1 cellular context compared by ENCODE assay signal in the genomic region with DNA sequence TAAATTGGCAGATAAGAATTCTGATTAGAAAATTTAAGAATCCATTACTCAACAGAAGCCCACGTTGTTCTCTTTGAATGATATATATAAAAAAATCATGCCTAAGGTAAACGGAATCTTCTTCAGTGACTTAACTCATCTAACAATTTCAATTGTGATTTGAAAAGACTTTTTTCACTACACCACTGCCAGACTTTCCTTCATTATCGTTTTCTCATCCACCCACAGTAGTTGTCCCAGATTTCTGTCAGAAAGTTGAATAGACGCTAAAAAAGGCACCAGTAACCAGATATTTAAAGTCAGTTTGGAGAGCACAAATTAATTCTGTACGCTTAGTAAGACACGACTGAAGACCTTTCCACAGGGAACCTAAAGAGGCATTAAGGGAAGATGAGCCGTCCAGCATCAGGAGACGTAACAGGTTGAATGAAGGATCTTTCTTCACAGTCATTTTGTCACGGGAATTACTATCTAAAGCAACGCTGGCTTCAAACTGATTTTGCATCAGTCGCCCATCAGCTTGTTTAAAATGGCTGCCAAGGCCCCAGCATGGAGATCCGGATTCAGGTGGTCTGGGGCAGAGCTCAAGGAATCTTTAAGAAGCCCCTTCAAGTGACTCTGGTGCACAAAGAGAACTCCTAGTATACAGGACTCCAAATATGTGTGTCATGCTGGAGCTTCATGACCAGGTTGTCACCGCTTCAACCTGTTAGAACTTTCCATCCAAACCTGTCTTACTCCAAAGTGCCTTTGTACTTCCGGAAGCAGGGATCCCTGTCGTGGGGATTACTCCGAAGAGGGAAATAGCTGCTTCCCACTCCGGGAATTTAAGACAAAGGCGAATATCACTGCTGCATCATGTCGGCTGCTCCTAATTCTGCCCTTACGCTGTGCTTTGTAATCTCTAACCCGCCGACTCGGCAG.
TF ChIP-seq lines count a peak whose summit lies in the region.

No MANE protein-coding gene starts in this region.

TF ChIP-seq in K562, 482 proteins besides CTCF, POLR2A, EP300 and RAD21 (continued from another document and continues in another):
- TF ChIP-seq, protein P1, sequence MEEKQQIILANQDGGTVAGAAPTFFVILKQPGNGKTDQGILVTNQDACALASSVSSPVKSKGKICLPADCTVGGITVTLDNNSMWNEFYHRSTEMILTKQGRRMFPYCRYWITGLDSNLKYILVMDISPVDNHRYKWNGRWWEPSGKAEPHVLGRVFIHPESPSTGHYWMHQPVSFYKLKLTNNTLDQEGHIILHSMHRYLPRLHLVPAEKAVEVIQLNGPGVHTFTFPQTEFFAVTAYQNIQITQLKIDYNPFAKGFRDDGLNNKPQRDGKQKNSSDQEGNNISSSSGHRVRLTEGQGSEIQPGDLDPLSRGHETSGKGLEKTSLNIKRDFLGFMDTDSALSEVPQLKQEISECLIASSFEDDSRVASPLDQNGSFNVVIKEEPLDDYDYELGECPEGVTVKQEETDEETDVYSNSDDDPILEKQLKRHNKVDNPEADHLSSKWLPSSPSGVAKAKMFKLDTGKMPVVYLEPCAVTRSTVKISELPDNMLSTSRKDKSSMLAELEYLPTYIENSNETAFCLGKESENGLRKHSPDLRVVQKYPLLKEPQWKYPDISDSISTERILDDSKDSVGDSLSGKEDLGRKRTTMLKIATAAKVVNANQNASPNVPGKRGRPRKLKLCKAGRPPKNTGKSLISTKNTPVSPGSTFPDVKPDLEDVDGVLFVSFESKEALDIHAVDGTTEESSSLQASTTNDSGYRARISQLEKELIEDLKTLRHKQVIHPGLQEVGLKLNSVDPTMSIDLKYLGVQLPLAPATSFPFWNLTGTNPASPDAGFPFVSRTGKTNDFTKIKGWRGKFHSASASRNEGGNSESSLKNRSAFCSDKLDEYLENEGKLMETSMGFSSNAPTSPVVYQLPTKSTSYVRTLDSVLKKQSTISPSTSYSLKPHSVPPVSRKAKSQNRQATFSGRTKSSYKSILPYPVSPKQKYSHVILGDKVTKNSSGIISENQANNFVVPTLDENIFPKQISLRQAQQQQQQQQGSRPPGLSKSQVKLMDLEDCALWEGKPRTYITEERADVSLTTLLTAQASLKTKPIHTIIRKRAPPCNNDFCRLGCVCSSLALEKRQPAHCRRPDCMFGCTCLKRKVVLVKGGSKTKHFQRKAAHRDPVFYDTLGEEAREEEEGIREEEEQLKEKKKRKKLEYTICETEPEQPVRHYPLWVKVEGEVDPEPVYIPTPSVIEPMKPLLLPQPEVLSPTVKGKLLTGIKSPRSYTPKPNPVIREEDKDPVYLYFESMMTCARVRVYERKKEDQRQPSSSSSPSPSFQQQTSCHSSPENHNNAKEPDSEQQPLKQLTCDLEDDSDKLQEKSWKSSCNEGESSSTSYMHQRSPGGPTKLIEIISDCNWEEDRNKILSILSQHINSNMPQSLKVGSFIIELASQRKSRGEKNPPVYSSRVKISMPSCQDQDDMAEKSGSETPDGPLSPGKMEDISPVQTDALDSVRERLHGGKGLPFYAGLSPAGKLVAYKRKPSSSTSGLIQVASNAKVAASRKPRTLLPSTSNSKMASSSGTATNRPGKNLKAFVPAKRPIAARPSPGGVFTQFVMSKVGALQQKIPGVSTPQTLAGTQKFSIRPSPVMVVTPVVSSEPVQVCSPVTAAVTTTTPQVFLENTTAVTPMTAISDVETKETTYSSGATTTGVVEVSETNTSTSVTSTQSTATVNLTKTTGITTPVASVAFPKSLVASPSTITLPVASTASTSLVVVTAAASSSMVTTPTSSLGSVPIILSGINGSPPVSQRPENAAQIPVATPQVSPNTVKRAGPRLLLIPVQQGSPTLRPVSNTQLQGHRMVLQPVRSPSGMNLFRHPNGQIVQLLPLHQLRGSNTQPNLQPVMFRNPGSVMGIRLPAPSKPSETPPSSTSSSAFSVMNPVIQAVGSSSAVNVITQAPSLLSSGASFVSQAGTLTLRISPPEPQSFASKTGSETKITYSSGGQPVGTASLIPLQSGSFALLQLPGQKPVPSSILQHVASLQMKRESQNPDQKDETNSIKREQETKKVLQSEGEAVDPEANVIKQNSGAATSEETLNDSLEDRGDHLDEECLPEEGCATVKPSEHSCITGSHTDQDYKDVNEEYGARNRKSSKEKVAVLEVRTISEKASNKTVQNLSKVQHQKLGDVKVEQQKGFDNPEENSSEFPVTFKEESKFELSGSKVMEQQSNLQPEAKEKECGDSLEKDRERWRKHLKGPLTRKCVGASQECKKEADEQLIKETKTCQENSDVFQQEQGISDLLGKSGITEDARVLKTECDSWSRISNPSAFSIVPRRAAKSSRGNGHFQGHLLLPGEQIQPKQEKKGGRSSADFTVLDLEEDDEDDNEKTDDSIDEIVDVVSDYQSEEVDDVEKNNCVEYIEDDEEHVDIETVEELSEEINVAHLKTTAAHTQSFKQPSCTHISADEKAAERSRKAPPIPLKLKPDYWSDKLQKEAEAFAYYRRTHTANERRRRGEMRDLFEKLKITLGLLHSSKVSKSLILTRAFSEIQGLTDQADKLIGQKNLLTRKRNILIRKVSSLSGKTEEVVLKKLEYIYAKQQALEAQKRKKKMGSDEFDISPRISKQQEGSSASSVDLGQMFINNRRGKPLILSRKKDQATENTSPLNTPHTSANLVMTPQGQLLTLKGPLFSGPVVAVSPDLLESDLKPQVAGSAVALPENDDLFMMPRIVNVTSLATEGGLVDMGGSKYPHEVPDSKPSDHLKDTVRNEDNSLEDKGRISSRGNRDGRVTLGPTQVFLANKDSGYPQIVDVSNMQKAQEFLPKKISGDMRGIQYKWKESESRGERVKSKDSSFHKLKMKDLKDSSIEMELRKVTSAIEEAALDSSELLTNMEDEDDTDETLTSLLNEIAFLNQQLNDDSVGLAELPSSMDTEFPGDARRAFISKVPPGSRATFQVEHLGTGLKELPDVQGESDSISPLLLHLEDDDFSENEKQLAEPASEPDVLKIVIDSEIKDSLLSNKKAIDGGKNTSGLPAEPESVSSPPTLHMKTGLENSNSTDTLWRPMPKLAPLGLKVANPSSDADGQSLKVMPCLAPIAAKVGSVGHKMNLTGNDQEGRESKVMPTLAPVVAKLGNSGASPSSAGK (IDR thresholded peaks at IDR 0.05), result peak; percentile 59
- TF ChIP-seq TFAM (CRISPR knock-in tag; conservative IDR thresholded peaks at IDR 0.05) (no peak), HMG20B (CRISPR knock-in tag; IDR thresholded peaks at IDR 0.05) (0 out of 2 replicates have a peak, but pooled peaks have one; percentile 31), CTBP1 (IDR thresholded peaks at IDR 0.05; ENCODE audit: borderline replicate concordance) (0 out of 2 replicates have a peak, but pooled peaks have one; percentile 18), ZNF766 (CRISPR knock-in tag; conservative IDR thresholded peaks at IDR 0.05) (no peak), ATF1 (CRISPR knock-in tag; IDR thresholded peaks at IDR 0.05) (no peak), ATF1 (tag; IDR thresholded peaks at IDR 0.05) (no peak; the same call in 1 of the 2 replicates), GATAD2B (IDR thresholded peaks at IDR 0.05; ENCODE audit: borderline replicate concordance) (no peak), PPARD (CRISPR knock-in tag; IDR thresholded peaks at IDR 0.05) (no peak), ZNF354B (CRISPR knock-in tag; IDR thresholded peaks at IDR 0.05) (no peak), ARID1B (IDR thresholded peaks at IDR 0.05) (no peak), SMAD3 (CRISPR knock-in tag; conservative IDR thresholded peaks at IDR 0.05) (no peak), ZNF79 (CRISPR knock-in tag; IDR thresholded peaks at IDR 0.05; ENCODE audit: low read depth) (no peak), RBM22 (IDR thresholded peaks at IDR 0.05; ENCODE audit: low read depth, low read length, poor library complexity, severe bottlenecking) (no peak), DNMT1 (IDR thresholded peaks at IDR 0.05) (no peak), BRD4 (IDR thresholded peaks at IDR 0.05) (0 out of 2 replicates have a peak, but pooled peaks have one; percentile 26), ZNF77 (CRISPR knock-in tag; IDR thresholded peaks at IDR 0.05) (no peak), PHF8 (IDR thresholded peaks at IDR 0.05; ENCODE audit: borderline replicate concordance, low read length) (no peak), ZNF583 (CRISPR knock-in tag; IDR thresholded peaks at IDR 0.05) (no peak), FIP1L1 (IDR thresholded peaks at IDR 0.05; ENCODE audit: low read depth, low read length, poor library complexity, severe bottlenecking) (no peak)
- TF ChIP-seq, protein P2, sequence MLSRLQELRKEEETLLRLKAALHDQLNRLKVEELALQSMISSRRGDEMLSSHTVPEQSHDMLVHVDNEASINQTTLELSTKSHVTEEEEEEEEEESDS (CRISPR knock-in tag; IDR thresholded peaks at IDR 0.05), result no peak
- TF ChIP-seq, protein P3, sequence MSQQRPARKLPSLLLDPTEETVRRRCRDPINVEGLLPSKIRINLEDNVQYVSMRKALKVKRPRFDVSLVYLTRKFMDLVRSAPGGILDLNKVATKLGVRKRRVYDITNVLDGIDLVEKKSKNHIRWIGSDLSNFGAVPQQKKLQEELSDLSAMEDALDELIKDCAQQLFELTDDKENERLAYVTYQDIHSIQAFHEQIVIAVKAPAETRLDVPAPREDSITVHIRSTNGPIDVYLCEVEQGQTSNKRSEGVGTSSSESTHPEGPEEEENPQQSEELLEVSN (IDR thresholded peaks at IDR 0.05; ENCODE audit: borderline replicate concordance in 1 of 2, extremely low read depth in 1 of 2, insufficient read depth in 1 of 2, insufficient read length in 1 of 2, low read depth in 1 of 2, low read length in 1 of 2, poor library complexity in 1 of 2, severe bottlenecking in 1 of 2), result peak in 1 of 2 experiments; percentile 73
- TF ChIP-seq, protein P4, sequence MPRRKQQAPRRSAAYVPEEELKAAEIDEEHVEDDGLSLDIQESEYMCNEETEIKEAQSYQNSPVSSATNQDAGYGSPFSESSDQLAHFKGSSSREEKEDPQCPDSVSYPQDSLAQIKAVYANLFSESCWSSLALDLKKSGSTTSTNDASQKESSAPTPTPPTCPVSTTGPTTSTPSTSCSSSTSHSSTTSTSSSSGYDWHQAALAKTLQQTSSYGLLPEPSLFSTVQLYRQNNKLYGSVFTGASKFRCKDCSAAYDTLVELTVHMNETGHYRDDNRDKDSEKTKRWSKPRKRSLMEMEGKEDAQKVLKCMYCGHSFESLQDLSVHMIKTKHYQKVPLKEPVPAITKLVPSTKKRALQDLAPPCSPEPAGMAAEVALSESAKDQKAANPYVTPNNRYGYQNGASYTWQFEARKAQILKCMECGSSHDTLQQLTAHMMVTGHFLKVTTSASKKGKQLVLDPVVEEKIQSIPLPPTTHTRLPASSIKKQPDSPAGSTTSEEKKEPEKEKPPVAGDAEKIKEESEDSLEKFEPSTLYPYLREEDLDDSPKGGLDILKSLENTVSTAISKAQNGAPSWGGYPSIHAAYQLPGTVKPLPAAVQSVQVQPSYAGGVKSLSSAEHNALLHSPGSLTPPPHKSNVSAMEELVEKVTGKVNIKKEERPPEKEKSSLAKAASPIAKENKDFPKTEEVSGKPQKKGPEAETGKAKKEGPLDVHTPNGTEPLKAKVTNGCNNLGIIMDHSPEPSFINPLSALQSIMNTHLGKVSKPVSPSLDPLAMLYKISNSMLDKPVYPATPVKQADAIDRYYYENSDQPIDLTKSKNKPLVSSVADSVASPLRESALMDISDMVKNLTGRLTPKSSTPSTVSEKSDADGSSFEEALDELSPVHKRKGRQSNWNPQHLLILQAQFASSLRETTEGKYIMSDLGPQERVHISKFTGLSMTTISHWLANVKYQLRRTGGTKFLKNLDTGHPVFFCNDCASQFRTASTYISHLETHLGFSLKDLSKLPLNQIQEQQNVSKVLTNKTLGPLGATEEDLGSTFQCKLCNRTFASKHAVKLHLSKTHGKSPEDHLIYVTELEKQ (CRISPR knock-in tag; IDR thresholded peaks at IDR 0.05), result no peak
- TF ChIP-seq, protein P5, sequence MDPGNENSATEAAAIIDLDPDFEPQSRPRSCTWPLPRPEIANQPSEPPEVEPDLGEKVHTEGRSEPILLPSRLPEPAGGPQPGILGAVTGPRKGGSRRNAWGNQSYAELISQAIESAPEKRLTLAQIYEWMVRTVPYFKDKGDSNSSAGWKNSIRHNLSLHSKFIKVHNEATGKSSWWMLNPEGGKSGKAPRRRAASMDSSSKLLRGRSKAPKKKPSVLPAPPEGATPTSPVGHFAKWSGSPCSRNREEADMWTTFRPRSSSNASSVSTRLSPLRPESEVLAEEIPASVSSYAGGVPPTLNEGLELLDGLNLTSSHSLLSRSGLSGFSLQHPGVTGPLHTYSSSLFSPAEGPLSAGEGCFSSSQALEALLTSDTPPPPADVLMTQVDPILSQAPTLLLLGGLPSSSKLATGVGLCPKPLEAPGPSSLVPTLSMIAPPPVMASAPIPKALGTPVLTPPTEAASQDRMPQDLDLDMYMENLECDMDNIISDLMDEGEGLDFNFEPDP (CRISPR knock-in tag; IDR thresholded peaks at IDR 0.05), result no peak
- TF ChIP-seq, protein P6, sequence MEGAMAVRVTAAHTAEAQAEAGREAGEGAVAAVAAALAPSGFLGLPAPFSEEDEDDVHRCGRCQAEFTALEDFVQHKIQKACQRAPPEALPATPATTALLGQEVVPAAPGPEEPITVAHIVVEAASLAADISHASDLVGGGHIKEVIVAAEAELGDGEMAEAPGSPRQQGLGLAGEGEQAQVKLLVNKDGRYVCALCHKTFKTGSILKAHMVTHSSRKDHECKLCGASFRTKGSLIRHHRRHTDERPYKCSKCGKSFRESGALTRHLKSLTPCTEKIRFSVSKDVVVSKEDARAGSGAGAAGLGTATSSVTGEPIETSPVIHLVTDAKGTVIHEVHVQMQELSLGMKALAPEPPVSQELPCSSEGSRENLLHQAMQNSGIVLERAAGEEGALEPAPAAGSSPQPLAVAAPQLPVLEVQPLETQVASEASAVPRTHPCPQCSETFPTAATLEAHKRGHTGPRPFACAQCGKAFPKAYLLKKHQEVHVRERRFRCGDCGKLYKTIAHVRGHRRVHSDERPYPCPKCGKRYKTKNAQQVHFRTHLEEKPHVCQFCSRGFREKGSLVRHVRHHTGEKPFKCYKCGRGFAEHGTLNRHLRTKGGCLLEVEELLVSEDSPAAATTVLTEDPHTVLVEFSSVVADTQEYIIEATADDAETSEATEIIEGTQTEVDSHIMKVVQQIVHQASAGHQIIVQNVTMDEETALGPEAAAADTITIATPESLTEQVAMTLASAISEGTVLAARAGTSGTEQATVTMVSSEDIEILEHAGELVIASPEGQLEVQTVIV (CRISPR knock-in tag; IDR thresholded peaks at IDR 0.05; ENCODE audit: borderline replicate concordance), result no peak
